14 cellular contexts compared by ENCODE assay signal in genomic region chr6:148629197-148629909, GRCh38.
A peak's percentile ranks its signal among the peaks of the same experiment; 100 is the strongest.
DNase-seq lines count a peak whose midpoint lies in the region; ATAC-seq and TF ChIP-seq lines count a peak whose summit lies in the region.
"Had no signal": no experiment of that assay in that cellular context is flagged by ENCODE, and none has a peak within 500 bp of the region (broad histone marks: within the 10 kb centered on the region; RNA-seq: fewer than 3 reads in every experiment).

No MANE protein-coding gene starts in this region.

- H3K4me3 ChIP-seq in AG10803 (ENCODE audit: low read length) (no peak overlapping the region), OCI-LY3 (ENCODE audit: low read length) (peak overlapping the region; percentile 37), spleen (no peak overlapping the region)
- H3K4me3 ChIP-seq: BLaER1 treated with 17β-estradiol and CSF1 and Interleukin-3, amounts not matched to agents 10 nM and 100 nM; esophagus squamous epithelium had no signal

- H3K4me3 Mint-ChIP-seq in memory B cell = peak overlapping the region; percentile 2

- ATAC-seq in GM19351 (IDR thresholded peaks at IDR 0.05; ENCODE audit: unreplicated experiment) (peak; percentile 58), memory B cell (ENCODE audit: low read depth) (peak; percentile 51)

- peaks cover 7% of the 10 kb centered on the region for H3K4me1 Mint-ChIP-seq in memory B cell

- TF ChIP-seq CTCF in AG10803 (conservative IDR thresholded peaks at IDR 0.05; ENCODE audit: low read length) (no peak), OCI-LY3 (IDR thresholded peaks at IDR 0.05; ENCODE audit: low read depth, low read length) (no peak), spleen (IDR thresholded peaks at IDR 0.05 in 8 of 11, conservative IDR thresholded peaks at IDR 0.05 in 3 of 11) (no peak)

- no peak overlapping the region for H2AFZ ChIP-seq in OCI-LY3 (ENCODE audit: low read depth, low read length)

- no peaks in the 10 kb centered on the region for H4K20me1 ChIP-seq in OCI-LY3 (ENCODE audit: insufficient read depth, low read length)
- H4K20me1 ChIP-seq: BLaER1 treated with 17β-estradiol and CSF1 and Interleukin-3, amounts not matched to agents 10 nM and 100 nM had no signal

- no peaks in the 10 kb centered on the region for H3K36me3 Mint-ChIP-seq in memory B cell

- H3K27ac Mint-ChIP-seq in memory B cell = peak overlapping the region; percentile 0

- H3K9me3 ChIP-seq in OCI-LY3 (ENCODE audit: insufficient read depth, low read length) (no peaks in the 10 kb centered on the region), spleen (no peaks in the 10 kb centered on the region)
- H3K9me3 ChIP-seq: BLaER1 treated with 17β-estradiol and CSF1 and Interleukin-3, amounts not matched to agents 10 nM and 100 nM; esophagus squamous epithelium had no signal

- intact Hi-C loops in spleen (cut with DNase I; ENCODE audit: low total_unique reads) = no loop called here

- no peaks in the 10 kb centered on the region for H3K36me3 ChIP-seq in OCI-LY3 (replicated peaks; ENCODE audit: low read depth, low read length)
- H3K36me3 ChIP-seq in spleen = no peaks in the 10 kb centered on the region
- H3K36me3 ChIP-seq: BLaER1 treated with 17β-estradiol and CSF1 and Interleukin-3, amounts not matched to agents 10 nM and 100 nM; esophagus squamous epithelium had no signal

- H3K27ac ChIP-seq in OCI-LY3 (ENCODE audit: low read length) (peak overlapping the region; percentile 19; the same call in 1 of the 2 replicates), spleen (no peak overlapping the region)

- H3K9me3 Mint-ChIP-seq in memory B cell = no peaks in the 10 kb centered on the region

- no peaks in the 10 kb centered on the region for H3K27me3 Mint-ChIP-seq in memory B cell

- H3K79me2 ChIP-seq in OCI-LY3 (ENCODE audit: low read length) = no peaks in the 10 kb centered on the region

- no peak for TF ChIP-seq POLR2A in spleen (IDR thresholded peaks at IDR 0.05)

- H3K4me1 ChIP-seq in OCI-LY3 (ENCODE audit: low read length) (peaks cover 29% of the 10 kb centered on the region), spleen (peaks cover 0 to 11% (median 8%) of the 10 kb centered on the region in 6 donors)

- DNase-seq in AG10803 (ENCODE audit: low read depth) (peak; percentile 85), memory B cell (ENCODE audit: low spot score in 2 of 2) (no peak), spleen (no peak), NOMO-1 treated with DMSO at 0.1 percent for 48 hours (lab: John Stamatoyannopoulos, UW; ENCODE audit: unreplicated experiment) (no peak), NCI-H2196 treated with DMSO at 0.1 percent for 48 hours (lab: John Stamatoyannopoulos, UW; ENCODE audit: unreplicated experiment) (no peak)
- DNase-seq in activated naive CD4-positive, alpha-beta T cell treated with anti-CD3 and anti-CD28 coated beads, Interleukin-2, amount 50 U/mL, for 16 hours = no peak
- DNase-seq: activated CD4-positive, CD25-positive, alpha-beta regulatory T cell treated with anti-CD3 and anti-CD28 coated beads, Interleukin-2, amount 50 U/mL, for 72 hours; activated effector memory CD4-positive, alpha-beta T cell treated with anti-CD3 and anti-CD28 coated beads, Interleukin-2, amount 50 U/mL, for 16 hours; cerebellar nuclear complex; esophagus squamous epithelium; Kasumi-1 had no signal

- H3K27me3 ChIP-seq in OCI-LY3 (ENCODE audit: low read depth, low read length) = no peaks in the 10 kb centered on the region
- no peaks in the 10 kb centered on the region for H3K27me3 ChIP-seq in spleen (replicated peaks in 1 of 7)
- H3K27me3 ChIP-seq: BLaER1 treated with 17β-estradiol and CSF1 and Interleukin-3, amounts not matched to agents 10 nM and 100 nM; esophagus squamous epithelium had no signal

- 39 to 81% (median 77%) methylated on average over 2 of the region's 2 CpGs for WGBS in spleen, 5 donors

- H3K9ac ChIP-seq in OCI-LY3 (ENCODE audit: low read length) = peak overlapping the region; percentile 12; the same call in 1 of the 2 replicates
- H3K9ac ChIP-seq: BLaER1 treated with 17β-estradiol and CSF1 and Interleukin-3, amounts not matched to agents 10 nM and 100 nM had no signal

- peak overlapping the region; percentile 73 for H3K4me2 ChIP-seq in OCI-LY3 (ENCODE audit: low read length)
